ENCODE assay signal across 1 cellular context in genomic region chr9:120383999-120384924, GRCh38.
TF ChIP-seq lines count a peak whose summit lies in the region.

No MANE protein-coding gene starts in this region.

TF ChIP-seq in HepG2, 621 proteins besides CTCF, POLR2A, EP300 and RAD21 (continued from another document and continues in another):
- TF ChIP-seq, protein P1, sequence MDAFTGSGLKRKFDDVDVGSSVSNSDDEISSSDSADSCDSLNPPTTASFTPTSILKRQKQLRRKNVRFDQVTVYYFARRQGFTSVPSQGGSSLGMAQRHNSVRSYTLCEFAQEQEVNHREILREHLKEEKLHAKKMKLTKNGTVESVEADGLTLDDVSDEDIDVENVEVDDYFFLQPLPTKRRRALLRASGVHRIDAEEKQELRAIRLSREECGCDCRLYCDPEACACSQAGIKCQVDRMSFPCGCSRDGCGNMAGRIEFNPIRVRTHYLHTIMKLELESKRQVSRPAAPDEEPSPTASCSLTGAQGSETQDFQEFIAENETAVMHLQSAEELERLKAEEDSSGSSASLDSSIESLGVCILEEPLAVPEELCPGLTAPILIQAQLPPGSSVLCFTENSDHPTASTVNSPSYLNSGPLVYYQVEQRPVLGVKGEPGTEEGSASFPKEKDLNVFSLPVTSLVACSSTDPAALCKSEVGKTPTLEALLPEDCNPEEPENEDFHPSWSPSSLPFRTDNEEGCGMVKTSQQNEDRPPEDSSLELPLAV (CRISPR knock-in tag; conservative IDR thresholded peaks at IDR 0.05; ENCODE audit: low read depth), result no peak
- TF ChIP-seq MYC (CRISPR knock-in tag; IDR thresholded peaks at IDR 0.05; ENCODE audit: borderline replicate concordance) (peak; percentile 87; the same call in 1 of the 2 replicates), HNF4A (CRISPR knock-in tag; IDR thresholded peaks at IDR 0.05) (peak; percentile 99), NFKB2 (CRISPR knock-in tag; IDR thresholded peaks at IDR 0.05; ENCODE audit: borderline replicate concordance) (peak; percentile 86; the same call in 1 of the 2 replicates), ZNF432 (CRISPR knock-in tag; IDR thresholded peaks at IDR 0.05; ENCODE audit: borderline replicate concordance) (no peak), ADNP (CRISPR knock-in tag; IDR thresholded peaks at IDR 0.05) (peak; percentile 33; the same call in 1 of the 2 replicates), ZUFSP (CRISPR knock-in tag; IDR thresholded peaks at IDR 0.05; ENCODE audit: borderline replicate concordance) (no peak), ATF7-NPFF (CRISPR knock-in tag; IDR thresholded peaks at IDR 0.05; ENCODE audit: low read depth) (no peak), PCBP2 (optimal IDR thresholded peaks at IDR 0.05; ENCODE audit: low read depth, low read length, poor library complexity, severe bottlenecking) (no peak), NFRKB (IDR thresholded peaks at IDR 0.05) (no peak), MTA1 (CRISPR knock-in tag; IDR thresholded peaks at IDR 0.05; ENCODE audit: borderline replicate concordance) (peak; percentile 99), U2AF2 (IDR thresholded peaks at IDR 0.05; ENCODE audit: low read depth, low read length) (no peak), RORA (CRISPR knock-in tag; IDR thresholded peaks at IDR 0.05) (no peak), KDM5B (CRISPR knock-in tag; IDR thresholded peaks at IDR 0.05; ENCODE audit: borderline replicate concordance) (peak; percentile 58; the same call in 1 of the 2 replicates), FOXO1 (CRISPR knock-in tag; IDR thresholded peaks at IDR 0.05) (peak; percentile 61; the same call in 1 of the 2 replicates), HNRNPH1 (optimal IDR thresholded peaks at IDR 0.05; ENCODE audit: low read depth, low read length) (peak; percentile 40), ZNF225 (CRISPR knock-in tag; IDR thresholded peaks at IDR 0.05) (0 out of 2 replicates have a peak, but pooled peaks have one; percentile 27), ZNF367 (CRISPR knock-in tag; IDR thresholded peaks at IDR 0.05; ENCODE audit: borderline replicate concordance) (no peak), NBN (conservative IDR thresholded peaks at IDR 0.05) (no peak), RERE (CRISPR knock-in tag; IDR thresholded peaks at IDR 0.05; ENCODE audit: low read depth) (no peak; the same call in 1 of the 2 replicates), ISL2 (CRISPR knock-in tag; IDR thresholded peaks at IDR 0.05) (peak; percentile 92), SMAD1 (CRISPR knock-in tag; IDR thresholded peaks at IDR 0.05; ENCODE audit: borderline replicate concordance, low read depth) (0 out of 2 replicates have a peak, but pooled peaks have one; percentile 68), RFXAP (CRISPR knock-in tag; IDR thresholded peaks at IDR 0.05; ENCODE audit: borderline replicate concordance) (peak; percentile 78; the same call in 1 of the 2 replicates), ZNF839 (CRISPR knock-in tag; IDR thresholded peaks at IDR 0.05; ENCODE audit: borderline replicate concordance) (no peak; the same call in 1 of the 2 replicates), ZBTB20 (CRISPR knock-in tag; IDR thresholded peaks at IDR 0.05; ENCODE audit: borderline replicate concordance, low read depth) (peak; percentile 70; the same call in 1 of the 2 replicates), MED13 (CRISPR knock-in tag; IDR thresholded peaks at IDR 0.05) (peak; percentile 90), RBM39 (IDR thresholded peaks at IDR 0.05; ENCODE audit: low read depth, low read length, poor library complexity, severe bottlenecking) (peak; percentile 86), ZBTB14 (CRISPR knock-in tag; IDR thresholded peaks at IDR 0.05) (peak; percentile 43; the same call in 1 of the 2 replicates), NCOA1 (CRISPR knock-in tag; IDR thresholded peaks at IDR 0.05) (no peak), ZEB1 (IDR thresholded peaks at IDR 0.05; ENCODE audit: insufficient replicate concordance, low read depth) (no peak), KDM6A (CRISPR knock-in tag; IDR thresholded peaks at IDR 0.05; ENCODE audit: low read depth) (peak; percentile 99), PATZ1 (CRISPR knock-in tag; IDR thresholded peaks at IDR 0.05) (peak; percentile 65; the same call in 1 of the 2 replicates), TOE1 (CRISPR knock-in tag; IDR thresholded peaks at IDR 0.05) (no peak), TRAFD1 (CRISPR knock-in tag; IDR thresholded peaks at IDR 0.05; ENCODE audit: borderline replicate concordance) (no peak)
- TF ChIP-seq, protein P2, sequence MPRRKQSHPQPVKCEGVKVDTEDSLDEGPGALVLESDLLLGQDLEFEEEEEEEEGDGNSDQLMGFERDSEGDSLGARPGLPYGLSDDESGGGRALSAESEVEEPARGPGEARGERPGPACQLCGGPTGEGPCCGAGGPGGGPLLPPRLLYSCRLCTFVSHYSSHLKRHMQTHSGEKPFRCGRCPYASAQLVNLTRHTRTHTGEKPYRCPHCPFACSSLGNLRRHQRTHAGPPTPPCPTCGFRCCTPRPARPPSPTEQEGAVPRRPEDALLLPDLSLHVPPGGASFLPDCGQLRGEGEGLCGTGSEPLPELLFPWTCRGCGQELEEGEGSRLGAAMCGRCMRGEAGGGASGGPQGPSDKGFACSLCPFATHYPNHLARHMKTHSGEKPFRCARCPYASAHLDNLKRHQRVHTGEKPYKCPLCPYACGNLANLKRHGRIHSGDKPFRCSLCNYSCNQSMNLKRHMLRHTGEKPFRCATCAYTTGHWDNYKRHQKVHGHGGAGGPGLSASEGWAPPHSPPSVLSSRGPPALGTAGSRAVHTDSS (CRISPR knock-in tag; conservative IDR thresholded peaks at IDR 0.05), result no peak
- TF ChIP-seq, protein P3, sequence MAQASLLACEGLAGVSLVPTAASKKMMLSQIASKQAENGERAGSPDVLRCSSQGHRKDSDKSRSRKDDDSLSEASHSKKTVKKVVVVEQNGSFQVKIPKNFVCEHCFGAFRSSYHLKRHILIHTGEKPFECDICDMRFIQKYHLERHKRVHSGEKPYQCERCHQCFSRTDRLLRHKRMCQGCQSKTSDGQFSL (CRISPR knock-in tag; IDR thresholded peaks at IDR 0.05), result peak; percentile 55; the same call in 1 of the 2 replicates
- TF ChIP-seq, protein P4, sequence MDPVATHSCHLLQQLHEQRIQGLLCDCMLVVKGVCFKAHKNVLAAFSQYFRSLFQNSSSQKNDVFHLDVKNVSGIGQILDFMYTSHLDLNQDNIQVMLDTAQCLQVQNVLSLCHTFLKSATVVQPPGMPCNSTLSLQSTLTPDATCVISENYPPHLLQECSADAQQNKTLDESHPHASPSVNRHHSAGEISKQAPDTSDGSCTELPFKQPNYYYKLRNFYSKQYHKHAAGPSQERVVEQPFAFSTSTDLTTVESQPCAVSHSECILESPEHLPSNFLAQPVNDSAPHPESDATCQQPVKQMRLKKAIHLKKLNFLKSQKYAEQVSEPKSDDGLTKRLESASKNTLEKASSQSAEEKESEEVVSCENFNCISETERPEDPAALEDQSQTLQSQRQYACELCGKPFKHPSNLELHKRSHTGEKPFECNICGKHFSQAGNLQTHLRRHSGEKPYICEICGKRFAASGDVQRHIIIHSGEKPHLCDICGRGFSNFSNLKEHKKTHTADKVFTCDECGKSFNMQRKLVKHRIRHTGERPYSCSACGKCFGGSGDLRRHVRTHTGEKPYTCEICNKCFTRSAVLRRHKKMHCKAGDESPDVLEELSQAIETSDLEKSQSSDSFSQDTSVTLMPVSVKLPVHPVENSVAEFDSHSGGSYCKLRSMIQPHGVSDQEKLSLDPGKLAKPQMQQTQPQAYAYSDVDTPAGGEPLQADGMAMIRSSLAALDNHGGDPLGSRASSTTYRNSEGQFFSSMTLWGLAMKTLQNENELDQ (CRISPR knock-in tag; IDR thresholded peaks at IDR 0.05; ENCODE audit: borderline replicate concordance), result no peak
- TF ChIP-seq, protein P5, sequence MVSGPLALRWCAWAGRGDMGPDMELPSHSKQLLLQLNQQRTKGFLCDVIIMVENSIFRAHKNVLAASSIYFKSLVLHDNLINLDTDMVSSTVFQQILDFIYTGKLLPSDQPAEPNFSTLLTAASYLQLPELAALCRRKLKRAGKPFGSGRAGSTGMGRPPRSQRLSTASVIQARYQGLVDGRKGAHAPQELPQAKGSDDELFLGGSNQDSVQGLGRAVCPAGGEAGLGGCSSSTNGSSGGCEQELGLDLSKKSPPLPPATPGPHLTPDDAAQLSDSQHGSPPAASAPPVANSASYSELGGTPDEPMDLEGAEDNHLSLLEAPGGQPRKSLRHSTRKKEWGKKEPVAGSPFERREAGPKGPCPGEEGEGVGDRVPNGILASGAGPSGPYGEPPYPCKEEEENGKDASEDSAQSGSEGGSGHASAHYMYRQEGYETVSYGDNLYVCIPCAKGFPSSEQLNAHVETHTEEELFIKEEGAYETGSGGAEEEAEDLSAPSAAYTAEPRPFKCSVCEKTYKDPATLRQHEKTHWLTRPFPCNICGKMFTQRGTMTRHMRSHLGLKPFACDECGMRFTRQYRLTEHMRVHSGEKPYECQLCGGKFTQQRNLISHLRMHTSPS (CRISPR knock-in tag; IDR thresholded peaks at IDR 0.05; ENCODE audit: low read depth), result peak; percentile 97
